Comparison of ENCODE assay signal across 19 cellular contexts in genomic region chr12:90060031-90060430, GRCh38.
DNase-seq lines count a peak whose midpoint lies in the region; ATAC-seq and TF ChIP-seq lines count a peak whose summit lies in the region.
"Had no signal": no experiment of that assay in that cellular context is flagged by ENCODE, and none has a peak within 500 bp of the region (broad histone marks: within the 10 kb centered on the region; RNA-seq: fewer than 3 reads in every experiment).

No MANE protein-coding gene starts in this region.

- H2AFZ ChIP-seq in trophoblast cell (ENCODE audit: insufficient read depth, low read length, poor library complexity): no peak overlapping the region
- no peak overlapping the region for H2AFZ ChIP-seq in hepatocyte
- H2AFZ ChIP-seq: GM23338 had no signal

- H2AK5ac ChIP-seq in trophoblast cell (ENCODE audit: low read length): no peak overlapping the region

- H3K9ac ChIP-seq in trophoblast cell (ENCODE audit: low read length): no peak overlapping the region
- H3K9ac ChIP-seq: BLaER1, KMS-11 had no signal

- peak overlapping the region; percentile 67 for H3K23ac ChIP-seq in trophoblast cell (ENCODE audit: low read length)

- TF ChIP-seq CTCF in HEK293 (tag by site-specific recombination; IDR thresholded peaks at IDR 0.05) (no peak), WERI-Rb-1 (IDR thresholded peaks at IDR 0.05; ENCODE audit: low read depth, low read length) (no peak), hepatocyte (IDR thresholded peaks at IDR 0.05; ENCODE audit: poor library complexity) (no peak)

- H3K27me3 ChIP-seq in WERI-Rb-1 (ENCODE audit: insufficient read depth, low read depth, severe bottlenecking): no peaks in the 10 kb centered on the region
- H3K27me3 ChIP-seq in trophoblast cell (ENCODE audit: insufficient read depth, low read length): no peaks in the 10 kb centered on the region
- H3K27me3 ChIP-seq in hepatocyte: no peaks in the 10 kb centered on the region
- H3K27me3 ChIP-seq: BLaER1 had no signal

- H3K79me1 ChIP-seq in trophoblast cell (ENCODE audit: low read length): peaks cover 4% of the 10 kb centered on the region

- no peak overlapping the region for H3K18ac ChIP-seq in trophoblast cell (ENCODE audit: low read length)

- H4K8ac ChIP-seq in trophoblast cell (ENCODE audit: low read depth, low read length): no peak overlapping the region

- no peak overlapping the region for H2BK12ac ChIP-seq in trophoblast cell (ENCODE audit: low read length)

- H4K20me1 ChIP-seq in hepatocyte (ENCODE audit: insufficient read depth, poor library complexity, severe bottlenecking): no peaks in the 10 kb centered on the region
- H4K20me1 ChIP-seq: BLaER1 had no signal

- H3K4me3 ChIP-seq in HEK293 (ENCODE audit: low read depth, low read length) (no peak overlapping the region), WERI-Rb-1 (ENCODE audit: low read depth, low read length) (no peak overlapping the region), trophoblast cell (ENCODE audit: low read depth, low read length) (no peak overlapping the region), hepatocyte (no peak overlapping the region)
- H3K4me3 ChIP-seq: BLaER1, GM23338 had no signal

- no peak overlapping the region for H3K14ac ChIP-seq in trophoblast cell (ENCODE audit: low read length)

- no peaks in the 10 kb centered on the region for H3K79me2 ChIP-seq in trophoblast cell (ENCODE audit: control insufficient read depth, insufficient read depth, low read length, poor library complexity)
- H3K79me2 ChIP-seq in hepatocyte: no peaks in the 10 kb centered on the region

- H4K12ac ChIP-seq in trophoblast cell (ENCODE audit: low read depth, low read length): no peak overlapping the region

- no peak for ATAC-seq in HG03521 (IDR thresholded peaks at IDR 0.05; ENCODE audit: unreplicated experiment)
- ATAC-seq: GM23338, Panc1 had no signal

- peaks cover 2% of the 10 kb centered on the region; the same call in 1 of the 2 replicates for H3K4me1 ChIP-seq in HEK293 (ENCODE audit: control insufficient read depth, insufficient read depth, low read length)
- H3K4me1 ChIP-seq in trophoblast cell (ENCODE audit: control insufficient read depth in 1 of 2, insufficient read depth in 2 of 2, low read length in 2 of 2): no peaks in the 10 kb centered on the region
- no peaks in the 10 kb centered on the region for H3K4me1 ChIP-seq in hepatocyte (ENCODE audit: insufficient read depth)

- DNase-seq in NCI-H524 treated with DMSO at 0.1 percent for 48 hours (lab: John Stamatoyannopoulos, UW) (peak; percentile 42), WERI-Rb-1 (peak; percentile 82), trophoblast cell (no peak), hepatocyte (ENCODE audit: low spot score) (no peak), AG20443 (ENCODE audit: low spot score) (no peak)
- DNase-seq: CD4-positive, CD25-positive, alpha-beta regulatory T cell; H9; MM.1S; NCI-H2081; NCI-H2171 treated with DMSO at 0.1 percent for 48 hours; NCI-H345; SHP77 had no signal

- H2BK120ac ChIP-seq in trophoblast cell (ENCODE audit: insufficient read depth, low read length, poor library complexity): no peak overlapping the region

- H3K4me2 ChIP-seq in trophoblast cell (ENCODE audit: low read length) (no peak overlapping the region), hepatocyte (no peak overlapping the region)
- H3K4me2 ChIP-seq: BLaER1, GM23338, KMS-11 had no signal

- CTCF ChIA-PET in HEK293 (lab: Yijun Ruan, JAX): no interaction called here

- no peak overlapping the region for H4K91ac ChIP-seq in trophoblast cell (ENCODE audit: low read depth, low read length)

- H3K4ac ChIP-seq in trophoblast cell (ENCODE audit: low read depth, low read length): no peak overlapping the region

- POLR2A ChIA-PET in HEK293 (lab: Yijun Ruan, JAX): interaction anchor here (0.7 kb wide), 1 partner anchor 88 kb away, joined by 5 read pairs; no protein-coding TSS in a partner anchor

- no peaks in the 10 kb centered on the region for H3K36me3 ChIP-seq in HEK293 (ENCODE audit: control insufficient read depth in 2 of 2, insufficient read depth in 1 of 2, low read length in 2 of 2)
- no peaks in the 10 kb centered on the region for H3K36me3 ChIP-seq in WERI-Rb-1
- no peaks in the 10 kb centered on the region for H3K36me3 ChIP-seq in trophoblast cell (ENCODE audit: control insufficient read depth in 1 of 2, insufficient read depth in 2 of 2, low read length in 2 of 2)
- no peaks in the 10 kb centered on the region for H3K36me3 ChIP-seq in hepatocyte (replicated peaks; ENCODE audit: insufficient read depth, low read depth)
- H3K36me3 ChIP-seq: BLaER1 had no signal

- H3K27ac ChIP-seq in HEK293 (ENCODE audit: extremely low read depth, low read depth, low read length) (no peak overlapping the region), WERI-Rb-1 (peak overlapping the region; percentile 10), trophoblast cell (ENCODE audit: low read depth, low read length) (no peak overlapping the region), hepatocyte (no peak overlapping the region)
- H3K27ac ChIP-seq: BLaER1, KMS-11, RWPE1 had no signal

- no peaks in the 10 kb centered on the region for H3K9me3 ChIP-seq in HEK293 (ENCODE audit: control insufficient read depth, insufficient read depth, low read depth, low read length)
- peaks cover 2% of the 10 kb centered on the region for H3K9me3 ChIP-seq in WERI-Rb-1 (ENCODE audit: severe bottlenecking)
- no peaks in the 10 kb centered on the region for H3K9me3 ChIP-seq in trophoblast cell (ENCODE audit: insufficient read depth, low read depth, low read length)
- no peaks in the 10 kb centered on the region for H3K9me3 ChIP-seq in hepatocyte (ENCODE audit: low read depth)
- H3K9me3 ChIP-seq: BLaER1 had no signal

- no peak overlapping the region for H2BK5ac ChIP-seq in trophoblast cell (ENCODE audit: low read depth, low read length, poor library complexity)

- H3K9me2 ChIP-seq in hepatocyte (replicated peaks; ENCODE audit: insufficient read depth): no peaks in the 10 kb centered on the region

- WGBS in trophoblast cell (ENCODE audit: extremely low coverage, insufficient coverage, insufficient read length): no CpG with 5 or more reads among the region's 1 CpG
- WGBS in hepatocyte (ENCODE audit: low lambda C conversion rate, missing lambda C conversion rate): 50% methylated on average over 1 of the region's 1 CpG

TF ChIP-seq in HEK293, 187 proteins besides CTCF, POLR2A, EP300 and RAD21 (continues in another document):
- TF ChIP-seq OSR2 (tag by site-specific recombination; IDR thresholded peaks at IDR 0.05) (peak; percentile 75), ZNF555 (tag by site-specific recombination; conservative IDR thresholded peaks at IDR 0.05) (no peak), SP7 (tag by site-specific recombination; IDR thresholded peaks at IDR 0.05) (peak; percentile 17; the same call in 1 of the 2 replicates), ZNF510 (tag by site-specific recombination; IDR thresholded peaks at IDR 0.05; ENCODE audit: insufficient replicate concordance) (no peak), ZNF629 (tag by site-specific recombination; IDR thresholded peaks at IDR 0.05) (peak; percentile 54; the same call in 1 of the 2 replicates), ZNF530 (tag by site-specific recombination; IDR thresholded peaks at IDR 0.05; ENCODE audit: low read depth) (no peak), ZNF366 (tag by site-specific recombination; conservative IDR thresholded peaks at IDR 0.05) (0 out of 2 replicates have a peak, but pooled peaks have one; percentile 30), ZNF549 (tag by site-specific recombination; IDR thresholded peaks at IDR 0.05) (0 out of 2 replicates have a peak, but pooled peaks have one; percentile 5), ZXDB (tag by site-specific recombination; IDR thresholded peaks at IDR 0.05) (0 out of 2 replicates have a peak, but pooled peaks have one; percentile 17), ZBTB44 (tag by site-specific recombination; IDR thresholded peaks at IDR 0.05) (peak; percentile 77), TSHZ1 (tag by site-specific recombination; IDR thresholded peaks at IDR 0.05; ENCODE audit: borderline replicate concordance) (peak; percentile 73; the same call in 1 of the 2 replicates), BCL11A (tag by site-specific recombination; IDR thresholded peaks at IDR 0.05; ENCODE audit: low read depth) (peak; percentile 25; the same call in 1 of the 2 replicates)

Comparison
In these comparisons a context has a peak if more than half of its experiments do, and no peak if none do; other contexts are left out.
1. DNase-seq: peak in NCI-H524 treated with DMSO at 0.1 percent for 48 hours (single experiment) and WERI-Rb-1 (single experiment); none in trophoblast cell (0 of 2), hepatocyte (single experiment) and AG20443 (single experiment).